ENCODE assay signal across 25 cellular contexts in genomic region chr3:80384811-80385210, GRCh38.
"Had no signal": no experiment of that assay in that cellular context is flagged by ENCODE, and none has a peak within 500 bp of the region (broad histone marks: within the 10 kb centered on the region; RNA-seq: fewer than 3 reads in every experiment).

No MANE protein-coding gene starts in this region.

- ATAC-seq: foreskin keratinocyte; gastroesophageal sphincter; heart left ventricle; left cardiac atrium; left lung; naive thymus-derived CD4-positive, alpha-beta T cell; sciatic nerve had no signal

- H3K9me3 ChIP-seq: prostate gland, thyroid gland, vagina had no signal

- H3K36me3 ChIP-seq: esophagus muscularis mucosa, gastroesophageal sphincter, heart left ventricle, left lung, prostate gland, right atrium auricular region, stomach, thyroid gland, vagina had no signal

- DNase-seq: effector CD8-positive, alpha-beta T cell; foreskin keratinocyte; heart left ventricle; hippocampal formation; left cardiac atrium; left lung; mesenchymal stem cell; midbrain; naive thymus-derived CD4-positive, alpha-beta T cell; nucleus accumbens; stimulated activated CD4-positive, alpha-beta T cell treated with anti-CD3 and anti-CD28 coated beads, Interleukin-12 subunit alpha, Interleukin-12 subunit beta, amount 100 ng/mL, for 4 hours; stimulated activated CD4-positive, alpha-beta T cell treated with anti-CD3 and anti-CD28 coated beads, Interleukin-1b, Interleukin-23, amount 100 ng/mL, for 48 hours; stimulated activated CD4-positive, alpha-beta T cell treated with anti-CD3 and anti-CD28 coated beads, Interleukin-4, amount 100 ng/mL, for 1 hour; stimulated activated CD8-positive, alpha-beta memory T cell treated with anti-CD3 and anti-CD28 coated beads, Interleukin-4, amount 100 ng/mL, for 48 hours; stimulated activated naive CD4-positive, alpha-beta T cell; stomach; thyroid gland; trophoblast cell had no signal

- H3K4me3 ChIP-seq: esophagus muscularis mucosa, gastroesophageal sphincter, heart left ventricle, left lung, prostate gland, right atrium auricular region, smooth muscle cell, stomach, thyroid gland, vagina had no signal

- H3K4me2 ChIP-seq: smooth muscle cell had no signal

- H3K4me1 ChIP-seq: esophagus muscularis mucosa, foreskin keratinocyte, gastroesophageal sphincter, heart left ventricle, left lung, prostate gland, right atrium auricular region, stomach, thyroid gland, vagina had no signal

- H3K27ac ChIP-seq: esophagus muscularis mucosa, foreskin keratinocyte, gastroesophageal sphincter, heart left ventricle, left lung, prostate gland, right atrium auricular region, stomach, thyroid gland, vagina had no signal

- H3K27me3 ChIP-seq: esophagus muscularis mucosa, foreskin keratinocyte, gastroesophageal sphincter, heart left ventricle, left lung, right atrium auricular region, stomach, thyroid gland, vagina had no signal
